8 cellular contexts compared by ENCODE assay signal in genomic region chr20:45306431-45306982, GRCh38. TPM values are rescaled to one million over a fixed set of nuclear protein-coding genes. Genes with fewer than 3 reads are reported as not detected.
DNase-seq lines count a peak whose midpoint lies in the region; ATAC-seq and TF ChIP-seq lines count a peak whose summit lies in the region.

RBPJL (plus strand) TSS chr20:45306840; CDS start chr20:45306923, 83 bp downstream.

- H3K27ac Mint-ChIP-seq in activated B cell treated with CpG ODN at 0.5 μM for 24 hours (no peak within 1 kb of the TSS), progenitor cell of endocrine pancreas (no peak within 1 kb of the TSS)
- no peak within 1 kb of the TSS for H3K27ac Mint-ChIP-seq in effector memory CD8-positive, alpha-beta T cell

- H3K9me3 Mint-ChIP-seq in activated B cell treated with CpG ODN at 0.5 μM for 24 hours (no peaks in the 10 kb centered on the region), progenitor cell of endocrine pancreas (ENCODE audit: low read depth) (peaks cover 6% of the 10 kb centered on the region)
- no peaks in the 10 kb centered on the region for H3K9me3 Mint-ChIP-seq in effector memory CD8-positive, alpha-beta T cell

- H3K27me3 Mint-ChIP-seq in activated B cell treated with CpG ODN at 0.5 μM for 24 hours = peaks cover 47% of the 10 kb centered on the region
- H3K27me3 Mint-ChIP-seq in effector memory CD8-positive, alpha-beta T cell = peaks cover 42 to 77% of the 10 kb centered on the region in 2 donors
- H3K27me3 Mint-ChIP-seq in progenitor cell of endocrine pancreas = peaks cover 41% of the 10 kb centered on the region

- no peak for ATAC-seq in activated B cell treated with CpG ODN at 0.5 μM for 24 hours (ENCODE audit: low read depth)
- ATAC-seq in effector memory CD8-positive, alpha-beta T cell (replicated peaks) = peak; percentile 48
- no peak for ATAC-seq in GM19324 (IDR thresholded peaks at IDR 0.05; ENCODE audit: low FRiP score, unreplicated experiment)
- ATAC-seq in GM21390 (IDR thresholded peaks at IDR 0.05; ENCODE audit: unreplicated experiment) = no peak

- peak; percentile 70 for DNase-seq in GM20000 (ENCODE audit: low spot score)
- peak; percentile 44 for DNase-seq in activated B cell treated with CpG ODN at 0.5 μM for 24 hours
- peak; percentile 29 to 50 (median 36) for DNase-seq in effector memory CD8-positive, alpha-beta T cell
- DNase-seq in progenitor cell of endocrine pancreas (ENCODE audit: low spot score, unreplicated experiment) = peak; percentile 53
- no peak for DNase-seq in GM19238 (ENCODE audit: insufficient read length, low spot score)
- DNase-seq in SIG-M5 treated with dmso at 0.1 percent for 504 hours (lab: John Stamatoyannopoulos, UW; ENCODE audit: unreplicated experiment) = no peak

- intact Hi-C loops in activated B cell treated with CpG ODN at 0.5 μM for 24 hours (cut with micrococcal nuclease) = loop anchor here (1.0 kb wide), 1 partner anchor 465 kb away; no protein-coding TSS in a partner anchor

- POLR2A ChIA-PET in activated B cell treated with CpG ODN at 0.5 μM for 24 hours (lab: Charles Lee) = no interaction called here

- CTCF ChIA-PET in activated B cell treated with CpG ODN at 0.5 μM for 24 hours (lab: Charles Lee) = no interaction called here

- H3K4me3 Mint-ChIP-seq in activated B cell treated with CpG ODN at 0.5 μM for 24 hours (no peak within 1 kb of the TSS), progenitor cell of endocrine pancreas (ENCODE audit: low read depth) (no peak within 1 kb of the TSS)
- no peak within 1 kb of the TSS for H3K4me3 Mint-ChIP-seq in effector memory CD8-positive, alpha-beta T cell

- peaks cover 8% of the 10 kb centered on the region for H3K4me1 Mint-ChIP-seq in activated B cell treated with CpG ODN at 0.5 μM for 24 hours
- H3K4me1 Mint-ChIP-seq in effector memory CD8-positive, alpha-beta T cell (ENCODE audit: low read depth in 2 of 2) = peaks cover 2 to 6% of the 10 kb centered on the region in 2 donors
- peaks cover 2% of the 10 kb centered on the region for H3K4me1 Mint-ChIP-seq in progenitor cell of endocrine pancreas (ENCODE audit: low read depth)

- no peaks in the 10 kb centered on the region for H3K36me3 Mint-ChIP-seq in activated B cell treated with CpG ODN at 0.5 μM for 24 hours (ENCODE audit: low read depth)
- H3K36me3 Mint-ChIP-seq in effector memory CD8-positive, alpha-beta T cell (ENCODE audit: insufficient read depth) = no peaks in the 10 kb centered on the region
- no peaks in the 10 kb centered on the region for H3K36me3 Mint-ChIP-seq in progenitor cell of endocrine pancreas (ENCODE audit: insufficient read depth)

- TF ChIP-seq CTCF in GM20000 (IDR thresholded peaks at IDR 0.05; ENCODE audit: extremely low read depth, missing control alignments) = peak; percentile 78
- peak; percentile 32 for TF ChIP-seq CTCF in activated B cell treated with CpG ODN at 0.5 μM for 24 hours (IDR thresholded peaks at IDR 0.05)
- TF ChIP-seq CTCF in progenitor cell of endocrine pancreas (IDR thresholded peaks at IDR 0.05; ENCODE audit: unreplicated experiment) = peak; percentile 81

RNA-seq across cellular contexts. Expression of gene RBPJL, which starts in this region (rescaled TPM):
- total RNA-seq in activated B cell treated with CpG ODN at 0.5 μM for 24 hours (not detected in 2 replicates), progenitor cell of endocrine pancreas (1.4 and 1.5 TPM in 2 replicates)

Comparison
In these comparisons a context has a peak if more than half of its experiments do, and no peak if none do; other contexts are left out.
1. Peak in DNase-seq in activated B cell treated with CpG ODN at 0.5 μM for 24 hours; RNA of the gene not detected or under 1 TPM.
2. DNase-seq: peak in GM20000 (single experiment), effector memory CD8-positive, alpha-beta T cell (3 of 3) and progenitor cell of endocrine pancreas (single experiment); none in GM19238 (single experiment) and SIG-M5 treated with dmso at 0.1 percent for 504 hours (single experiment).
3. Peak in every context shown above with its lines, with median percentiles within 50 percentile points of each other: CTCF ChIP-seq.